7 cellular contexts compared by ENCODE assay signal in the genomic region with DNA sequence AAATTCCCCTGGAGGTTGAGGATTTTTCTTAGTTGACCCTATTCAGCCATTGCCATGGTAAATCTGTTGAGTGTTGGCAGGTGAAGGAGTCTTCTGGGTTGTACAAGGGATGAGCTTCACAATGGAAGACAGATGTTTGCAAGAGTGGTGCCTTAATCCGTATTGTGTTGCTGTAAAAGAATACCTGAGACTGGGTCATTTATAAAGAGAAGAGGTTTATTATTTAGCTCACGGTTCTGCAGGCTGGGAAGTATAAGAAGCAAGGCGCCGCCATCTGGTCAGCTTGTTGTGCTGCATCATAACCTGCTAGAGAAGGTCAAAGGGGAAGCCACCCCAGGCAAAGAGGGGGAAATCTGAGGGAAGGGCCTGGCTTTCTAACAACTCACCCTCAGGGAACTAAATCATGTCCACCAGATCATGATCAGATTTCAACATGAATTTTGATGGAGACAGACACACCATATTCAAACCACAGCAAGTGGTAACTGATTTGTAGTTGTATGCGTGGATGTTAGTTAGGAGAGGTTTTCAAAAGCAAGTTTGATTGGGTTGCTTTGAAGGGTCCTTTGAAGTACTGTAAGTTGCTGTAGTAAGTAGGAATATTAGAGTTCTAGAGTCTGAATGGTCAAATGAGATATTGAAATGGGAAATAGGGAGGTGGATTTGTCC. TPM values are rescaled to one million over a fixed set of nuclear protein-coding genes. Genes with fewer than 3 reads are reported as not detected.
DNase-seq lines count a peak whose midpoint lies in the region; ATAC-seq, FAIRE-seq and TF ChIP-seq lines count a peak whose summit lies in the region.

No MANE protein-coding gene starts in this region.

- H3K27ac Mint-ChIP-seq in activated naive CD8-positive, alpha-beta T cell treated with anti-CD3 and anti-CD28 coated beads, Interleukin-2, amount 10 ng/mL, durations not matched to agents 7 days and 5 days, result no peak overlapping the region

- no peak overlapping the region for H3K4me3 Mint-ChIP-seq in activated naive CD8-positive, alpha-beta T cell treated with anti-CD3 and anti-CD28 coated beads, Interleukin-2, amount 10 ng/mL, durations not matched to agents 7 days and 5 days

- peaks cover 9% of the 10 kb centered on the region; the same call in 1 of the 2 replicates for H4K20me1 ChIP-seq in Karpas-422 (ENCODE audit: insufficient read depth, low read depth, low read length)

- no peak overlapping the region for H3K4me2 ChIP-seq in Karpas-422 (ENCODE audit: low read depth, low read length, poor library complexity, severe bottlenecking)

- ATAC-seq in activated naive CD8-positive, alpha-beta T cell treated with anti-CD3 and anti-CD28 coated beads, Interleukin-2, amount 10 ng/mL, durations not matched to agents 7 days and 5 days (ENCODE audit: low read depth), result no peak
- ATAC-seq in left cardiac atrium (no peak), HG03520 (IDR thresholded peaks at IDR 0.05; ENCODE audit: unreplicated experiment) (no peak)

- intact Hi-C loops in left cardiac atrium (cut with DNase I) (loop anchor here in 1 of 2 donors (5.0 kb wide), 1 partner anchor 452 kb away; no protein-coding TSS in a partner anchor), prostate gland (cut with DNase I) (loop anchor here (5.0 to 10.0 kb wide), 3 partner anchors 136 to 452 kb away; a partner anchor contains a TSS)

- H3K27me3 Mint-ChIP-seq in activated naive CD8-positive, alpha-beta T cell treated with anti-CD3 and anti-CD28 coated beads, Interleukin-2, amount 10 ng/mL, durations not matched to agents 7 days and 5 days, result peaks cover 2% of the 10 kb centered on the region

- H3K9me3 Mint-ChIP-seq in activated naive CD8-positive, alpha-beta T cell treated with anti-CD3 and anti-CD28 coated beads, Interleukin-2, amount 10 ng/mL, durations not matched to agents 7 days and 5 days, result no peaks in the 10 kb centered on the region

- DNase-seq in GM12892 (ENCODE audit: insufficient read length), result peak; percentile 8
- DNase-seq in Karpas-422, result peak; percentile 87
- DNase-seq in SHP77 (lab: John Stamatoyannopoulos, UW), result peak; percentile 49 to 75
- DNase-seq in activated naive CD8-positive, alpha-beta T cell treated with anti-CD3 and anti-CD28 coated beads, Interleukin-2, amount 10 ng/mL, durations not matched to agents 7 days and 5 days, result peak; percentile 49
- peak; percentile 60 for DNase-seq in left cardiac atrium
- peak; percentile 51 for DNase-seq in prostate gland (ENCODE audit: low spot score)

- 43% methylated on average over 5 of the region's 5 CpGs for whole genome bisulfite sequencing in prostate gland

- no peak overlapping the region for H2AFZ ChIP-seq in Karpas-422 (ENCODE audit: low read length)

- POLR2A ChIA-PET in activated naive CD8-positive, alpha-beta T cell treated with anti-CD3 and anti-CD28 coated beads, Interleukin-2, amount 10 ng/mL, durations not matched to agents 7 days and 5 days (lab: Charles Lee), result interaction anchor here (0.6 to 4.3 kb wide), 2 partner anchors 29 to 49 kb away, joined by 3 to 30 read pairs; no protein-coding TSS in a partner anchor

- no peaks in the 10 kb centered on the region for H3K27me3 ChIP-seq in Karpas-422 (ENCODE audit: low read length)
- H3K27me3 ChIP-seq in prostate gland (replicated peaks; ENCODE audit: insufficient read depth), result no peaks in the 10 kb centered on the region

- H3K36me3 ChIP-seq in Karpas-422 (ENCODE audit: insufficient read depth, low read length) (no peaks in the 10 kb centered on the region), prostate gland (no peaks in the 10 kb centered on the region)

- no peaks in the 10 kb centered on the region for H3K79me2 ChIP-seq in Karpas-422 (ENCODE audit: low read length)

- H3K9me3 ChIP-seq in Karpas-422 (ENCODE audit: low read length) (no peaks in the 10 kb centered on the region), prostate gland (no peaks in the 10 kb centered on the region)

- TF ChIP-seq POLR2A in GM12892 (IDR thresholded peaks at IDR 0.05; ENCODE audit: low read depth, low read length) (no peak), prostate gland (IDR thresholded peaks at IDR 0.05) (no peak)

- H3K4me1 ChIP-seq in Karpas-422 (ENCODE audit: low read length), result peaks cover 35% of the 10 kb centered on the region
- no peaks in the 10 kb centered on the region for H3K4me1 ChIP-seq in prostate gland (replicated peaks)

- peak in 3 of 4 experiments; percentile 34 to 63 (median 48) for TF ChIP-seq CTCF in prostate gland (IDR thresholded peaks at IDR 0.05)

- H3K27ac ChIP-seq in Karpas-422 (ENCODE audit: low read length) (no peak overlapping the region), prostate gland (no peak overlapping the region)

- H3K4me3 ChIP-seq in Karpas-422 (ENCODE audit: low read length) (no peak overlapping the region), prostate gland (no peak overlapping the region)

- H3K36me3 Mint-ChIP-seq in activated naive CD8-positive, alpha-beta T cell treated with anti-CD3 and anti-CD28 coated beads, Interleukin-2, amount 10 ng/mL, durations not matched to agents 7 days and 5 days, result no peaks in the 10 kb centered on the region

- no peaks in the 10 kb centered on the region for H3K9me2 ChIP-seq in Karpas-422 (replicated peaks; ENCODE audit: insufficient read depth, low read length)

- no peak overlapping the region for H3K9ac ChIP-seq in Karpas-422 (ENCODE audit: low read length)

- peaks cover 26% of the 10 kb centered on the region for H3K4me1 Mint-ChIP-seq in activated naive CD8-positive, alpha-beta T cell treated with anti-CD3 and anti-CD28 coated beads, Interleukin-2, amount 10 ng/mL, durations not matched to agents 7 days and 5 days

- FAIRE-seq in GM12892 (lab: Jason Lieb, UNC), result peak; percentile 89

RNA-seq across cellular contexts. Expression of a gene that starts 2.5 kb away (rescaled TPM):
- 37.0 TPM for polyA plus RNA-seq in GM12892 (2012; ENCODE audit: missing spikeins)
- total RNA-seq in Karpas-422 (2014; rRNA removed; shearing (Covaris generic); ENCODE audit: low replicate concordance), result 94.1 and 95.7 TPM in 2 replicates
- total RNA-seq in activated naive CD8-positive, alpha-beta T cell treated with anti-CD3 and anti-CD28 coated beads, Interleukin-2, amount 10 ng/mL, durations not matched to agents 7 days and 5 days, result 10 to 100 TPM; 76.2 to 81.0 TPM
- total RNA-seq in left cardiac atrium (10 to 100 TPM; 64.2 to 71.5 TPM), prostate gland (100 to 1,000 TPM; 107 to 113 TPM)

Comparison
In these comparisons a context has a peak if more than half of its experiments do, and no peak if none do; other contexts are left out.
1. DNase-seq: peak in every context shown above with its lines; median percentile 87 in Karpas-422; 62 in SHP77; 60 in left cardiac atrium; 51 in prostate gland; 49 in activated naive CD8-positive, alpha-beta T cell treated with anti-CD3 and anti-CD28 coated beads, Interleukin-2, amount 10 ng/mL, durations not matched to agents 7 days and 5 days; 8 in GM12892.